8 cellular contexts compared by ENCODE assay signal in genomic region chr17:46372236-46373229, GRCh38. TPM values are rescaled to one million over a fixed set of nuclear protein-coding genes. Genes with fewer than 3 reads are reported as not detected.
A peak's percentile ranks its signal among the peaks of the same experiment; 100 is the strongest.
DNase-seq lines count a peak whose midpoint lies in the region; ATAC-seq, FAIRE-seq and TF ChIP-seq lines count a peak whose summit lies in the region.
"Not testable (repeated sequence)": the region's sequence is repeated elsewhere in the genome, so short reads cannot be mapped to it uniquely, and the experiment has no call there.

No MANE protein-coding gene starts in this region.

- ATAC-seq in GM18505 (IDR thresholded peaks at IDR 0.05; ENCODE audit: unreplicated experiment) (peak; percentile 80), GM19455 (IDR thresholded peaks at IDR 0.05; ENCODE audit: unreplicated experiment) (peak; percentile 60), HG02571 (IDR thresholded peaks at IDR 0.05; ENCODE audit: unreplicated experiment) (peak; percentile 59), HG03097 (IDR thresholded peaks at IDR 0.05; ENCODE audit: low FRiP score, unreplicated experiment) (peak; percentile 69)
- ATAC-seq in activated naive CD8-positive, alpha-beta T cell treated with anti-CD3 and anti-CD28 coated beads, Interleukin-2, amount 10 ng/mL, durations not matched to agents 7 days and 5 days (ENCODE audit: low read depth): peak; percentile 91
- ATAC-seq in stimulated activated memory B cell treated with anti-CD40 and anti-IgM and Interleukin-4, amounts not matched to agents 10 μg/mL and 1 μg/mL and 100 μg/mL, for 72 hours: peak; percentile 93

- H3K27ac Mint-ChIP-seq in activated naive CD8-positive, alpha-beta T cell treated with anti-CD3 and anti-CD28 coated beads, Interleukin-2, amount 10 ng/mL, durations not matched to agents 7 days and 5 days; stimulated activated memory B cell treated with anti-CD40 and anti-IgM and Interleukin-4, amounts not matched to agents 10 μg/mL and 1 μg/mL and 100 μg/mL, for 72 hours: not testable (repeated sequence)

- H3K9me3 Mint-ChIP-seq in activated naive CD8-positive, alpha-beta T cell treated with anti-CD3 and anti-CD28 coated beads, Interleukin-2, amount 10 ng/mL, durations not matched to agents 7 days and 5 days; stimulated activated memory B cell treated with anti-CD40 and anti-IgM and Interleukin-4, amounts not matched to agents 10 μg/mL and 1 μg/mL and 100 μg/mL, for 72 hours: not testable (repeated sequence)

- not testable (repeated sequence) for H3K4me1 ChIP-seq in keratinocyte (ENCODE audit: control insufficient read depth, extremely low read depth, insufficient read depth, low read length)

- H3K27ac ChIP-seq in keratinocyte (ENCODE audit: control insufficient read depth, insufficient read depth, low read length): not testable (repeated sequence)

- H3K36me3 Mint-ChIP-seq in activated naive CD8-positive, alpha-beta T cell treated with anti-CD3 and anti-CD28 coated beads, Interleukin-2, amount 10 ng/mL, durations not matched to agents 7 days and 5 days; stimulated activated memory B cell treated with anti-CD40 and anti-IgM and Interleukin-4, amounts not matched to agents 10 μg/mL and 1 μg/mL and 100 μg/mL, for 72 hours: not testable (repeated sequence)

- dilution Hi-C loops in keratinocyte (cut with MboI; ENCODE audit: extremely low pct_ligation_motif_present, low sequenced_read_pairs): not testable (repeated sequence)

- not testable (repeated sequence) for H3K4me1 Mint-ChIP-seq in activated naive CD8-positive, alpha-beta T cell treated with anti-CD3 and anti-CD28 coated beads, Interleukin-2, amount 10 ng/mL, durations not matched to agents 7 days and 5 days; stimulated activated memory B cell treated with anti-CD40 and anti-IgM and Interleukin-4, amounts not matched to agents 10 μg/mL and 1 μg/mL and 100 μg/mL, for 72 hours

- not testable (repeated sequence) for H2AFZ ChIP-seq in keratinocyte (ENCODE audit: control insufficient read depth, low read length)

- POLR2A ChIA-PET in activated naive CD8-positive, alpha-beta T cell treated with anti-CD3 and anti-CD28 coated beads, Interleukin-2, amount 10 ng/mL, durations not matched to agents 7 days and 5 days (lab: Charles Lee): not testable (repeated sequence)

- not testable (repeated sequence) for H3K4me3 Mint-ChIP-seq in activated naive CD8-positive, alpha-beta T cell treated with anti-CD3 and anti-CD28 coated beads, Interleukin-2, amount 10 ng/mL, durations not matched to agents 7 days and 5 days; stimulated activated memory B cell treated with anti-CD40 and anti-IgM and Interleukin-4, amounts not matched to agents 10 μg/mL and 1 μg/mL and 100 μg/mL, for 72 hours

- not testable (repeated sequence) for H3K4me2 ChIP-seq in keratinocyte (ENCODE audit: control insufficient read depth, extremely low read depth, insufficient read depth, low read depth, low read length)

- not testable (repeated sequence) for H3K27me3 Mint-ChIP-seq in activated naive CD8-positive, alpha-beta T cell treated with anti-CD3 and anti-CD28 coated beads, Interleukin-2, amount 10 ng/mL, durations not matched to agents 7 days and 5 days; stimulated activated memory B cell treated with anti-CD40 and anti-IgM and Interleukin-4, amounts not matched to agents 10 μg/mL and 1 μg/mL and 100 μg/mL, for 72 hours

- H3K9ac ChIP-seq in keratinocyte (ENCODE audit: control insufficient read depth, extremely low read depth, insufficient read depth, low read length): not testable (repeated sequence)

- peak; percentile 90 for FAIRE-seq in HTR-8/SVneo (lab: Jason Lieb, UNC)
- FAIRE-seq in keratinocyte (lab: Jason Lieb, UNC): peak; percentile 13

- H3K9me1 ChIP-seq in keratinocyte (ENCODE audit: control insufficient read depth, extremely low read depth, insufficient read depth, low read length): not testable (repeated sequence)

- not testable (repeated sequence) for H3K79me2 ChIP-seq in keratinocyte (ENCODE audit: control insufficient read depth, insufficient read depth, low read length)

- H3K4me3 ChIP-seq in keratinocyte (ENCODE audit: control insufficient read depth in 2 of 3, extremely low read depth in 1 of 3, insufficient read depth in 2 of 3, low read depth in 1 of 3, low read length in 3 of 3): not testable (repeated sequence)

- not testable (repeated sequence) for H3K9me3 ChIP-seq in keratinocyte (ENCODE audit: control insufficient read depth, low read depth, low read length)

- not testable (repeated sequence) for TF ChIP-seq CTCF in keratinocyte (optimal IDR thresholded peaks at IDR 0.05 in 1 of 3, IDR thresholded peaks at IDR 0.05 in 1 of 3, conservative IDR thresholded peaks at IDR 0.05 in 1 of 3; ENCODE audit: extremely low read depth in 1 of 3, insufficient read depth in 2 of 3, low read length in 3 of 3)

- H3K36me3 ChIP-seq in keratinocyte (ENCODE audit: control insufficient read depth in 2 of 2, extremely low read depth in 1 of 2, insufficient read depth in 2 of 2, low read length in 2 of 2): not testable (repeated sequence)

- not testable (repeated sequence) for TF ChIP-seq POLR2A in GM18505 (IDR thresholded peaks at IDR 0.05; ENCODE audit: borderline replicate concordance, extremely low read depth, insufficient read depth, insufficient read length)

- not testable (repeated sequence) for DNase-seq in HTR-8/SVneo (ENCODE audit: insufficient read length, low spot score); activated naive CD8-positive, alpha-beta T cell treated with anti-CD3 and anti-CD28 coated beads, Interleukin-2, amount 10 ng/mL, durations not matched to agents 7 days and 5 days; keratinocyte (ENCODE audit: low read depth, low spot score)

- not testable (repeated sequence) for H3K27me3 ChIP-seq in keratinocyte (ENCODE audit: control insufficient read depth, extremely low read depth, insufficient read depth, low read length)

- not testable (repeated sequence) for H4K20me1 ChIP-seq in keratinocyte (ENCODE audit: control insufficient read depth, extremely low read depth, insufficient read depth, low read length)

RNA-seq across cellular contexts. Expression of gene ARL17B, which starts 11.0 kb away (rescaled TPM):
- total RNA-seq in activated naive CD8-positive, alpha-beta T cell treated with anti-CD3 and anti-CD28 coated beads, Interleukin-2, amount 10 ng/mL, durations not matched to agents 7 days and 5 days: 10 to 100 TPM; 23.2 to 23.8 TPM
- 6.7 to 10.6 TPM (median 9.7 TPM) in 3 replicates for polyA plus RNA-seq in keratinocyte
- 3.7 TPM for polyA plus RNA-seq in keratinocyte (2011; ENCODE audit: low read depth)
- 4.2 and 4.7 TPM in 2 replicates for polyA plus RNA-seq in keratinocyte (2011; cell fraction: cytosol; rRNA removed)
- 5.9 and 15.6 TPM in 2 replicates for polyA plus RNA-seq in keratinocyte (2011; cell fraction: nucleus; rRNA removed)
- 2.5 and 8.8 TPM in 2 replicates for polyA plus RNA-seq in keratinocyte (2012; ENCODE audit: low replicate concordance)
- polyA minus RNA-seq in keratinocyte: 1.9 to 2.5 TPM (median 2.0 TPM) in 3 replicates
- polyA minus RNA-seq in keratinocyte (2011; cell fraction: cytosol; rRNA and poly(A)+ RNA removed): not detected
- polyA minus RNA-seq in keratinocyte (2011; cell fraction: nucleus; rRNA and poly(A)+ RNA removed): 0.84 and 5.0 TPM in 2 replicates
